11 cellular contexts compared by ENCODE assay signal in genomic region chr5:56080375-56081052, GRCh38.
DNase-seq lines count a peak whose midpoint lies in the region; ATAC-seq, FAIRE-seq and TF ChIP-seq lines count a peak whose summit lies in the region.
"Had no signal": no experiment of that assay in that cellular context is flagged by ENCODE, and none has a peak within 500 bp of the region (broad histone marks: within the 10 kb centered on the region; RNA-seq: fewer than 3 reads in every experiment).

No MANE protein-coding gene starts in this region.

- no peaks in the 10 kb centered on the region for H3K36me3 ChIP-seq in OCI-LY3 (replicated peaks; ENCODE audit: low read depth, low read length)
- no peaks in the 10 kb centered on the region for H3K36me3 ChIP-seq in H7 (replicated peaks; ENCODE audit: control insufficient read depth, insufficient read depth, low read length)
- H3K36me3 ChIP-seq: esophagus squamous epithelium had no signal

- peaks cover 5% of the 10 kb centered on the region for H3K27me3 Mint-ChIP-seq in activated naive CD4-positive, alpha-beta T cell treated with anti-CD3 and anti-CD28 coated beads, Interleukin-2, amount 10 ng/mL, durations not matched to agents 7 days and 5 days
- H3K27me3 Mint-ChIP-seq in stimulated activated naive CD8-positive, alpha-beta T cell treated with anti-CD3 and anti-CD28 coated beads, Interleukin-15, amount 100 ng/mL, for 72 hours = no peaks in the 10 kb centered on the region

- peak; percentile 76 for ATAC-seq in HG02623 (IDR thresholded peaks at IDR 0.05; ENCODE audit: unreplicated experiment)
- peak; percentile 79 for ATAC-seq in stimulated activated naive CD8-positive, alpha-beta T cell treated with anti-CD3 and anti-CD28 coated beads, Interleukin-15, amount 100 ng/mL, for 72 hours

- H3K4me3 ChIP-seq in OCI-LY3 (ENCODE audit: low read length) (no peak overlapping the region), H7 (ENCODE audit: insufficient read depth, low read depth, low read length) (no peak overlapping the region)
- H3K4me3 ChIP-seq: esophagus squamous epithelium had no signal

- H3K9ac ChIP-seq in OCI-LY3 (ENCODE audit: low read length) = no peak overlapping the region

- H4K20me1 ChIP-seq in OCI-LY3 (ENCODE audit: insufficient read depth, low read length) = no peaks in the 10 kb centered on the region

- TF ChIP-seq CTCF in OCI-LY3 (IDR thresholded peaks at IDR 0.05; ENCODE audit: low read depth, low read length) = no peak

- peak overlapping the region; percentile 25; the same call in 1 of the 2 replicates for H3K4me2 ChIP-seq in OCI-LY3 (ENCODE audit: low read length)

- DNase-seq in activated naive CD4-positive, alpha-beta T cell treated with anti-CD3 and anti-CD28 coated beads, Interleukin-2, amount 10 ng/mL, durations not matched to agents 7 days and 5 days = no peak
- no peak for DNase-seq in activated naive CD4-positive, alpha-beta T cell treated with Interleukin-2 at 50 U/mL for 16 hours
- DNase-seq in stimulated activated naive CD8-positive, alpha-beta T cell treated with anti-CD3 and anti-CD28 coated beads, Interleukin-15, amount 100 ng/mL, for 72 hours = peak in 1 of 2 donors; percentile 44
- DNase-seq in H7 (no peak), NCI-H1048 (lab: John Stamatoyannopoulos, UW) (no peak), frontal cortex (ENCODE audit: low spot score in 2 of 2) (no peak)
- DNase-seq: esophagus squamous epithelium; NCI-H1436; stimulated activated CD4-positive, alpha-beta T cell treated with anti-CD3 and anti-CD28 coated beads, Interleukin-4, amount 100 ng/mL, for 1 hour had no signal

- H3K27ac Mint-ChIP-seq in activated naive CD4-positive, alpha-beta T cell treated with anti-CD3 and anti-CD28 coated beads, Interleukin-2, amount 10 ng/mL, durations not matched to agents 7 days and 5 days = peak overlapping the region; percentile 91
- H3K27ac Mint-ChIP-seq in stimulated activated naive CD8-positive, alpha-beta T cell treated with anti-CD3 and anti-CD28 coated beads, Interleukin-15, amount 100 ng/mL, for 72 hours = peak overlapping the region; percentile 4 to 59

- peaks cover 4% of the 10 kb centered on the region for H3K9me3 Mint-ChIP-seq in activated naive CD4-positive, alpha-beta T cell treated with anti-CD3 and anti-CD28 coated beads, Interleukin-2, amount 10 ng/mL, durations not matched to agents 7 days and 5 days
- peaks cover 0 to 3% of the 10 kb centered on the region in 2 donors for H3K9me3 Mint-ChIP-seq in stimulated activated naive CD8-positive, alpha-beta T cell treated with anti-CD3 and anti-CD28 coated beads, Interleukin-15, amount 100 ng/mL, for 72 hours

- CTCF ChIA-PET in activated naive CD4-positive, alpha-beta T cell treated with anti-CD3 and anti-CD28 coated beads, Interleukin-2, amount 10 ng/mL, durations not matched to agents 7 days and 5 days (lab: Charles Lee) = interaction anchor here (0.7 to 1.6 kb wide), 2 partner anchors 9 to 99 kb away, joined by 5 to 6 read pairs; no protein-coding TSS in a partner anchor

- peaks cover 15% of the 10 kb centered on the region for H3K36me3 Mint-ChIP-seq in activated naive CD4-positive, alpha-beta T cell treated with anti-CD3 and anti-CD28 coated beads, Interleukin-2, amount 10 ng/mL, durations not matched to agents 7 days and 5 days

- no peak overlapping the region for H3K27ac ChIP-seq in OCI-LY3 (ENCODE audit: low read length)

- no peaks in the 10 kb centered on the region; the same call in 1 of the 2 replicates for H3K27me3 ChIP-seq in OCI-LY3 (ENCODE audit: low read depth, low read length)
- no peaks in the 10 kb centered on the region for H3K27me3 ChIP-seq in H7 (ENCODE audit: control insufficient read depth, insufficient read depth, low read length)
- H3K27me3 ChIP-seq: esophagus squamous epithelium had no signal

- H2AFZ ChIP-seq in OCI-LY3 (ENCODE audit: low read depth, low read length) = no peak overlapping the region

- peaks cover 25% of the 10 kb centered on the region for H3K4me1 ChIP-seq in OCI-LY3 (ENCODE audit: low read length)

- H3K9me3 ChIP-seq in OCI-LY3 (ENCODE audit: insufficient read depth, low read length) = no peaks in the 10 kb centered on the region
- H3K9me3 ChIP-seq: esophagus squamous epithelium had no signal

- H3K79me2 ChIP-seq in OCI-LY3 (ENCODE audit: low read length) = no peaks in the 10 kb centered on the region

- no peak for FAIRE-seq in frontal cortex (lab: Jason Lieb, UNC)

- H3K4me3 Mint-ChIP-seq in activated naive CD4-positive, alpha-beta T cell treated with anti-CD3 and anti-CD28 coated beads, Interleukin-2, amount 10 ng/mL, durations not matched to agents 7 days and 5 days = peak overlapping the region; percentile 31
- peak overlapping the region in 1 of 2 donors; percentile 66 for H3K4me3 Mint-ChIP-seq in stimulated activated naive CD8-positive, alpha-beta T cell treated with anti-CD3 and anti-CD28 coated beads, Interleukin-15, amount 100 ng/mL, for 72 hours

- H3K4me1 Mint-ChIP-seq in activated naive CD4-positive, alpha-beta T cell treated with anti-CD3 and anti-CD28 coated beads, Interleukin-2, amount 10 ng/mL, durations not matched to agents 7 days and 5 days = peaks cover 76% of the 10 kb centered on the region
- H3K4me1 Mint-ChIP-seq in stimulated activated naive CD8-positive, alpha-beta T cell treated with anti-CD3 and anti-CD28 coated beads, Interleukin-15, amount 100 ng/mL, for 72 hours = peaks cover 53% of the 10 kb centered on the region
